16 cellular contexts compared by ENCODE assay signal in the genomic region with DNA sequence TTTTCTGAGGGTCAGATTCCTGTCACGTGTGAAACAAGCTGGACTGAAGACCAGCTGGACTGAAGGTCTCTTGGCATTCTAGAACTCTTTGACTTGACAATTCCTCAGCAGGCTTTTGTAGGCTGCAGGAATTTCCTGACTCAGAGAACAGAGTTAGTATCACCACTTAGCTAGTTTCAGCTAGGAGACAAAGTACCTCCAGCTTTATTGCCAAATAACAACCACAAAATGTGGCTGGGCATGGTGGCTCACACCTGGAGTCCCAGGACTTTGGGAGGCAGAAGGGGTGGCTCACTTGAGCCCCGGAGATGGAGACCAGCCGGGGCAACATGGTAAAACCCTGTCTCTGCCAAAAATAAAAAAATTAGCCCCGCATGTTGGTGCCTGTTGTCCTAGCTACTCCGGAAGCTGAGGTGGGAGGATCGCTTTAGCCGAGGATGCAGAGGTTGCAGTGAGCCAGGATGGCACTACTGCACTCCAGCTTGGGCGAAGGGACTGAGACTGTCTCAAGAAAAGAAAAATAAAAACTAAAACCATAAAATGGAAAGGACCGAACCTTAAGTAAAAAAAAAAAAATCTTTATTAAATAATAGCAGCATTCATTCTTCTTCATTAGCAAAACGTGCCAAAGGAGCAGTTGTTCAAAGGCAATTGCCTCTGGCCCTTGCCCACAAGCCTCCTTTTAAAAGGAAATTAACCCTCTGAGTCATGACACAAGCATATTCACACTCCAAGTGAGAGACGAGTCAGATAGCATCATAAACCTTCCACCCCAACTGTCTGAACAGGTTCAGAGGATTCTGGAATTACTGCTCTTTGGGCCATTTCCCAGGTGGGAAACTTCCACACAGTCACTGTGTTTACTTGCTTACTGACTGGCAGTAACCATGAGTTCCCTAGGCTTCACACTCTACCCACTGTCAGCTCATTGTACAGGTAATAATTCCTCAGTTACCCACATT.
DNase-seq lines count a peak whose midpoint lies in the region; ATAC-seq and TF ChIP-seq lines count a peak whose summit lies in the region.
"Had no signal": no experiment of that assay in that cellular context is flagged by ENCODE, and none has a peak within 500 bp of the region (broad histone marks: within the 10 kb centered on the region; RNA-seq: fewer than 3 reads in every experiment).

No MANE protein-coding gene starts in this region.

- H3K4me1 ChIP-seq in ascending aorta = no peaks in the 10 kb centered on the region
- H3K4me1 ChIP-seq: Caco-2 had no signal

- in situ Hi-C loops in KBM-7 (cut with MboI; ENCODE audit: low pct_unique_long_range_greater_than_20kb, low sequenced_read_pairs) = no loop called here
- in situ Hi-C loops in astrocyte of the spinal cord (cut with HindIII; ENCODE audit: low sequenced_read_pairs) = no loop called here

- ATAC-seq in HG03565 (IDR thresholded peaks at IDR 0.05; ENCODE audit: unreplicated experiment) (no peak), HG03280 (IDR thresholded peaks at IDR 0.05; ENCODE audit: unreplicated experiment) (no peak)
- ATAC-seq: upper lobe of right lung had no signal

- DNase-seq in DMS53 (lab: John Stamatoyannopoulos, UW) (peak; percentile 24), DMS53 treated with DMSO at 0.1 percent for 48 hours (lab: John Stamatoyannopoulos, UW; ENCODE audit: unreplicated experiment) (no peak), KBM-7 (peak; percentile 11), astrocyte of the spinal cord (ENCODE audit: low read depth, low spot score) (peak; percentile 27), kidney tubule cell (ENCODE audit: low spot score) (peak; percentile 86), ascending aorta (ENCODE audit: low spot score in 2 of 2) (no peak)
- DNase-seq: amygdala; Caco-2; effector CD4-positive, alpha-beta T cell; MV-4-11; SHP77; upper lobe of right lung had no signal

- intact Hi-C loops in ascending aorta (cut with DNase I) = no loop called here

- no peaks in the 10 kb centered on the region for H3K27me3 ChIP-seq in ascending aorta
- H3K27me3 ChIP-seq: upper lobe of right lung had no signal

- H3K9me3 ChIP-seq in ascending aorta = no peaks in the 10 kb centered on the region
- H3K9me3 ChIP-seq: Caco-2, upper lobe of right lung had no signal

- no peaks in the 10 kb centered on the region for H3K36me3 ChIP-seq in ascending aorta
- H3K36me3 ChIP-seq: upper lobe of right lung had no signal

- H3K4me3 ChIP-seq in astrocyte of the spinal cord (ENCODE audit: low read depth, low read length) = no peak overlapping the region
- no peak overlapping the region for H3K4me3 ChIP-seq in ascending aorta
- H3K4me3 ChIP-seq: lung, upper lobe of right lung had no signal

- H3K27ac ChIP-seq in ascending aorta = no peak overlapping the region
- H3K27ac ChIP-seq: 22Rv1, upper lobe of right lung had no signal

- TF ChIP-seq CTCF in astrocyte of the spinal cord (IDR thresholded peaks at IDR 0.05; ENCODE audit: low read depth, low read length) (no peak), ascending aorta (IDR thresholded peaks at IDR 0.05) (no peak)

Comparison
In these comparisons a context has a peak if more than half of its experiments do, and no peak if none do; other contexts are left out.
1. DNase-seq: peak in DMS53 (single experiment), KBM-7 (single experiment), astrocyte of the spinal cord (single experiment) and kidney tubule cell (single experiment); none in DMS53 treated with DMSO at 0.1 percent for 48 hours (single experiment) and ascending aorta (0 of 2).